28 cellular contexts compared by ENCODE assay signal in genomic region chr2:125643585-125643984, GRCh38.
A peak's percentile ranks its signal among the peaks of the same experiment; 100 is the strongest.
DNase-seq lines count a peak whose midpoint lies in the region; ATAC-seq and TF ChIP-seq lines count a peak whose summit lies in the region.
"Had no signal": no experiment of that assay in that cellular context is flagged by ENCODE, and none has a peak within 500 bp of the region (broad histone marks: within the 10 kb centered on the region; RNA-seq: fewer than 3 reads in every experiment).

No MANE protein-coding gene starts in this region.

- no peaks in the 10 kb centered on the region for H3K36me3 ChIP-seq in trophoblast cell (ENCODE audit: control insufficient read depth in 1 of 2, insufficient read depth in 2 of 2, low read length in 2 of 2)
- H3K36me3 ChIP-seq: right lobe of liver, tibial artery had no signal

- H2AFZ ChIP-seq in trophoblast cell (ENCODE audit: insufficient read depth, low read length, poor library complexity), result peak overlapping the region; percentile 63

- POLR2A ChIA-PET in activated CD4-positive, alpha-beta T cell treated with anti-CD3 and anti-CD28 coated beads for 36 hours (lab: Charles Lee), result no interaction called here

- peak overlapping the region; percentile 55 for H4K91ac ChIP-seq in trophoblast cell (ENCODE audit: low read depth, low read length)

- no peak overlapping the region for H3K9ac ChIP-seq in trophoblast cell (ENCODE audit: low read length)

- no peaks in the 10 kb centered on the region for H3K36me3 Mint-ChIP-seq in glutamatergic neuron (ENCODE audit: unreplicated experiment)
- H3K36me3 Mint-ChIP-seq in activated CD4-positive, alpha-beta T cell treated with anti-CD3 and anti-CD28 coated beads for 36 hours (ENCODE audit: low read depth), result no peaks in the 10 kb centered on the region
- H3K36me3 Mint-ChIP-seq: brain; CD4-positive, CD25-positive, alpha-beta regulatory T cell had no signal

- peaks cover 15% of the 10 kb centered on the region for H3K4me1 Mint-ChIP-seq in glutamatergic neuron (ENCODE audit: low read depth, unreplicated experiment)
- H3K4me1 Mint-ChIP-seq in activated CD4-positive, alpha-beta T cell treated with anti-CD3 and anti-CD28 coated beads for 36 hours, result no peaks in the 10 kb centered on the region
- H3K4me1 Mint-ChIP-seq: CD4-positive, CD25-positive, alpha-beta regulatory T cell; nephron; stimulated activated naive CD8-positive, alpha-beta T cell treated with anti-CD3 and anti-CD28 coated beads, Interleukin-15, amount 100 ng/mL, for 72 hours had no signal

- peak overlapping the region; percentile 62 for H3K4ac ChIP-seq in trophoblast cell (ENCODE audit: low read depth, low read length)

- no peaks in the 10 kb centered on the region for H3K27me3 Mint-ChIP-seq in glutamatergic neuron (ENCODE audit: unreplicated experiment)
- no peaks in the 10 kb centered on the region for H3K27me3 Mint-ChIP-seq in activated CD4-positive, alpha-beta T cell treated with anti-CD3 and anti-CD28 coated beads for 36 hours
- H3K27me3 Mint-ChIP-seq: activated CD8-positive, alpha-beta T cell treated with anti-CD3 and anti-CD28 coated beads for 36 hours; CD4-positive, CD25-positive, alpha-beta regulatory T cell; stimulated activated naive CD8-positive, alpha-beta T cell treated with anti-CD3 and anti-CD28 coated beads, Interleukin-15, amount 100 ng/mL, for 72 hours had no signal

- H3K79me1 ChIP-seq in trophoblast cell (ENCODE audit: low read length), result peaks cover 7% of the 10 kb centered on the region

- H2BK120ac ChIP-seq in trophoblast cell (ENCODE audit: insufficient read depth, low read length, poor library complexity), result no peak overlapping the region

- peak overlapping the region; percentile 73 for H2BK5ac ChIP-seq in trophoblast cell (ENCODE audit: low read depth, low read length, poor library complexity)

- H3K9me3 ChIP-seq in trophoblast cell (ENCODE audit: insufficient read depth, low read depth, low read length), result no peaks in the 10 kb centered on the region
- H3K9me3 ChIP-seq: right lobe of liver, tibial artery had no signal

- H3K27ac Mint-ChIP-seq in glutamatergic neuron (ENCODE audit: unreplicated experiment), result peak overlapping the region; percentile 84
- no peak overlapping the region for H3K27ac Mint-ChIP-seq in activated CD4-positive, alpha-beta T cell treated with anti-CD3 and anti-CD28 coated beads for 36 hours
- H3K27ac Mint-ChIP-seq: activated CD8-positive, alpha-beta T cell treated with anti-CD3 and anti-CD28 coated beads for 36 hours; brain; CD4-positive, CD25-positive, alpha-beta regulatory T cell; nephron had no signal

- peak; percentile 87 for ATAC-seq in GM18867 (IDR thresholded peaks at IDR 0.05; ENCODE audit: unreplicated experiment)
- peak; percentile 41 for ATAC-seq in HG03565 (IDR thresholded peaks at IDR 0.05; ENCODE audit: unreplicated experiment)
- no peak for ATAC-seq in activated CD4-positive, alpha-beta T cell treated with anti-CD3 and anti-CD28 coated beads for 36 hours
- ATAC-seq: activated CD8-positive, alpha-beta T cell treated with anti-CD3 and anti-CD28 coated beads for 36 hours; left ventricle myocardium superior; right lobe of liver; stimulated activated naive CD8-positive, alpha-beta T cell treated with anti-CD3 and anti-CD28 coated beads, Interleukin-15, amount 100 ng/mL, for 72 hours had no signal

- no CpG with 5 or more reads among the region's 8 CpGs for WGBS in trophoblast cell (ENCODE audit: extremely low coverage, insufficient coverage, insufficient read length)

- H3K27me3 ChIP-seq in trophoblast cell (ENCODE audit: insufficient read depth, low read length), result no peaks in the 10 kb centered on the region
- H3K27me3 ChIP-seq: right lobe of liver, tibial artery had no signal

- H3K4me3 ChIP-seq in trophoblast cell (ENCODE audit: low read depth, low read length), result no peak overlapping the region
- H3K4me3 ChIP-seq: right lobe of liver, tibial artery had no signal

- H3K4me2 ChIP-seq in trophoblast cell (ENCODE audit: low read length), result peak overlapping the region; percentile 40

- H3K18ac ChIP-seq in trophoblast cell (ENCODE audit: low read length), result peak overlapping the region; percentile 45

- no peaks in the 10 kb centered on the region for H3K9me3 Mint-ChIP-seq in glutamatergic neuron (ENCODE audit: unreplicated experiment)
- peaks cover 2% of the 10 kb centered on the region for H3K9me3 Mint-ChIP-seq in activated CD4-positive, alpha-beta T cell treated with anti-CD3 and anti-CD28 coated beads for 36 hours (ENCODE audit: low read depth)
- H3K9me3 Mint-ChIP-seq: nephron; stimulated activated naive CD8-positive, alpha-beta T cell treated with anti-CD3 and anti-CD28 coated beads, Interleukin-15, amount 100 ng/mL, for 72 hours had no signal

- peaks cover 3 to 5% of the 10 kb centered on the region in 2 experiments for H3K4me1 ChIP-seq in trophoblast cell (ENCODE audit: control insufficient read depth in 1 of 2, insufficient read depth in 2 of 2, low read length in 2 of 2)
- H3K4me1 ChIP-seq: right lobe of liver, tibial artery had no signal

- H3K27ac ChIP-seq in trophoblast cell (ENCODE audit: low read depth, low read length), result peak overlapping the region; percentile 40
- H3K27ac ChIP-seq: right lobe of liver, tibial artery had no signal

- H2AK5ac ChIP-seq in trophoblast cell (ENCODE audit: low read length), result no peak overlapping the region

- H3K23ac ChIP-seq in trophoblast cell (ENCODE audit: low read length), result no peak overlapping the region

- no peak overlapping the region for H3K4me3 Mint-ChIP-seq in glutamatergic neuron (ENCODE audit: unreplicated experiment)
- no peak overlapping the region for H3K4me3 Mint-ChIP-seq in activated CD4-positive, alpha-beta T cell treated with anti-CD3 and anti-CD28 coated beads for 36 hours
- H3K4me3 Mint-ChIP-seq: activated CD8-positive, alpha-beta T cell treated with anti-CD3 and anti-CD28 coated beads for 36 hours; CD4-positive, CD25-positive, alpha-beta regulatory T cell; nephron; stimulated activated naive CD8-positive, alpha-beta T cell treated with anti-CD3 and anti-CD28 coated beads, Interleukin-15, amount 100 ng/mL, for 72 hours had no signal

- H4K12ac ChIP-seq in trophoblast cell (ENCODE audit: low read depth, low read length), result peak overlapping the region; percentile 43

- peak overlapping the region; percentile 60 for H4K8ac ChIP-seq in trophoblast cell (ENCODE audit: low read depth, low read length)

- DNase-seq in glutamatergic neuron (no peak), trophoblast cell (no peak), NCI-H2107 (lab: John Stamatoyannopoulos, UW) (no peak)
- DNase-seq in activated CD4-positive, alpha-beta T cell treated with anti-CD3 and anti-CD28 coated beads for 48 hours, result no peak
- DNase-seq in activated CD8-positive, alpha-beta memory T cell treated with anti-CD3 and anti-CD28 coated beads for 24 hours, result no peak
- DNase-seq in activated CD4-positive, alpha-beta T cell treated with anti-CD3 and anti-CD28 coated beads for 36 hours, result no peak
- DNase-seq: activated CD8-positive, alpha-beta T cell treated with anti-CD3 and anti-CD28 coated beads for 36 hours; activated gamma-delta T cell; CD4-positive, CD25-positive, alpha-beta regulatory T cell; effector CD8-positive, alpha-beta T cell; erythroblast; foreskin fibroblast; hypothalamus; IMR-90; left ventricle myocardium superior; midbrain; NCI-H2081; posterior cingulate gyrus; right lobe of liver; SHP77; stimulated activated CD4-positive, alpha-beta T cell treated with anti-CD3 and anti-CD28 coated beads, Interleukin-15, amount 100 ng/mL, for 24 hours; stimulated activated naive CD8-positive, alpha-beta T cell treated with anti-CD3 and anti-CD28 coated beads, Interleukin-15, amount 100 ng/mL, for 72 hours; T1000; tibial artery had no signal

- H3K14ac ChIP-seq in trophoblast cell (ENCODE audit: low read length), result peak overlapping the region; percentile 70

- no peak for TF ChIP-seq CTCF in glutamatergic neuron (IDR thresholded peaks at IDR 0.05; ENCODE audit: partially characterized antibody, unreplicated experiment)

- H3K79me2 ChIP-seq in trophoblast cell (ENCODE audit: control insufficient read depth, insufficient read depth, low read length, poor library complexity), result no peaks in the 10 kb centered on the region

- intact Hi-C loops in activated CD4-positive, alpha-beta T cell treated with anti-CD3 and anti-CD28 coated beads for 36 hours (cut with DNase I, micrococcal nuclease), result no loop called here

- CTCF ChIA-PET in activated CD4-positive, alpha-beta T cell treated with anti-CD3 and anti-CD28 coated beads for 36 hours (lab: Charles Lee), result no interaction called here

- H2BK12ac ChIP-seq in trophoblast cell (ENCODE audit: low read length), result peak overlapping the region; percentile 58
